Comparison of ENCODE assay signal across 8 cellular contexts in the genomic region with DNA sequence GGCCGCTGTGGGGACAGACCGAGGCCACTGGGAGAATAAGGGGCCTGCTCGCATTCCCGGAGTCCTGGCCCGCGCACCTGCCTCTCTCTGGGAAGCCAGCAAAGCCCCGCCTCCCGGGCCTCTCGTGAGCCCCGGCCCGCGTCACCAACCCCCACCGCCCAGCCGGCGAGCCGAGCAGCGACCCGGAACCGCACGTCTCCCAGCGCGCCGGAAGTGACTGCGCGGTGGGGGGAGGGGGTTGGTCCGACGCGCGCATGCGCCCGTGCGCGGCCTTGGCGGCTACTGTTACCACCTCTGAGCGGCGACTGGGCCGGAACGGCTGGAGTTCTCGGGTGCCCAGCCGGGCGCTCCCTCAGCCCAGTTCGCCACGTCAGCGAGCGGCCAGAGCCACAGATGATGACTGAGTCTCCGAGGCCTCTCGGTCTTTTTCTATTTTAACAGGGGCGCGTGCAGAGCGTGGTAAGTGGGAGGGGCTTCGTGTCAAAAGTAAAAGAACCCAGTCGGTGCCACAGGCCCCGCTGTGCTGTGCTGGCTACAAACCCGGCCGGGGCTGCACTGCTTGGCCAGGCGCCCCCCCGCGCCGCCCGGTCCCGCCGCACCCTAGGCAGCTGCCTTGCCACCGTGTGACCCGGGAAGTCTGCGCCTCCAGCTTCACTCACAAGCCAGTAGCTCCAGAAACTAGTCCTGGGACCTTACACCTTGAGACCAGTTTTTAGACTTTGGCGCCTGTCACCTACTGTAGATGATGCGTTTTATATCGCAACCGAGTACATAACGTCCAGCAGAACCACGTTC. TPM values are rescaled to one million over a fixed set of nuclear protein-coding genes. Genes with fewer than 3 reads are reported as not detected.
A peak's percentile ranks its signal among the peaks of the same experiment; 100 is the strongest.
DNase-seq lines count a peak whose midpoint lies in the region; ATAC-seq and TF ChIP-seq lines count a peak whose summit lies in the region.

A gene with protein sequence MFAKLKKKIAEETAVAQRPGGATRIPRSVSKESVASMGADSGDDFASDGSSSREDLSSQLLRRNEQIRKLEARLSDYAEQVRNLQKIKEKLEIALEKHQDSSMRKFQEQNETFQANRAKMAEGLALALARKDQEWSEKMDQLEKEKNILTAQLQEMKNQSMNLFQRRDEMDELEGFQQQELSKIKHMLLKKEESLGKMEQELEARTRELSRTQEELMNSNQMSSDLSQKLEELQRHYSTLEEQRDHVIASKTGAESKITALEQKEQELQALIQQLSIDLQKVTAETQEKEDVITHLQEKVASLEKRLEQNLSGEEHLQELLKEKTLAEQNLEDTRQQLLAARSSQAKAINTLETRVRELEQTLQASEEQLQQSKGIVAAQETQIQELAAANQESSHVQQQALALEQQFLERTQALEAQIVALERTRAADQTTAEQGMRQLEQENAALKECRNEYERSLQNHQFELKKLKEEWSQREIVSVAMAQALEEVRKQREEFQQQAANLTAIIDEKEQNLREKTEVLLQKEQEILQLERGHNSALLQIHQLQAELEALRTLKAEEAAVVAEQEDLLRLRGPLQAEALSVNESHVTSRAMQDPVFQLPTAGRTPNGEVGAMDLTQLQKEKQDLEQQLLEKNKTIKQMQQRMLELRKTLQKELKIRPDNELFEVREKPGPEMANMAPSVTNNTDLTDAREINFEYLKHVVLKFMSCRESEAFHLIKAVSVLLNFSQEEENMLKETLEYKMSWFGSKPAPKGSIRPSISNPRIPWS (minus strand): TSS at position 190 of the 795 bp plus-strand sequence. CDS start 2,372 bp downstream, outside the sequence.

- no peaks in the 10 kb centered on the region for H3K9me3 ChIP-seq in vagina

- no peaks in the 10 kb centered on the region for H3K27me3 ChIP-seq in rectal smooth muscle tissue (ENCODE audit: control insufficient read depth, insufficient read depth, low read length)
- no peaks in the 10 kb centered on the region for H3K27me3 ChIP-seq in vagina

- H3K9ac ChIP-seq in rectal smooth muscle tissue (ENCODE audit: low read length) = peak within 1 kb of the TSS; percentile 96

- peak in 1 of 2 donors; percentile 81 for TF ChIP-seq POLR2A in vagina (IDR thresholded peaks at IDR 0.05)

- H3K27ac ChIP-seq in rectal smooth muscle tissue (ENCODE audit: low read depth, low read length) = peak within 1 kb of the TSS; percentile 99
- H3K27ac ChIP-seq in vagina = peak within 1 kb of the TSS; percentile 90

- TF ChIP-seq CTCF in astrocyte of the cerebellum (IDR thresholded peaks at IDR 0.05; ENCODE audit: low read depth, low read length, missing control alignments) (no peak), vagina (IDR thresholded peaks at IDR 0.05) (no peak)

- H3K4me3 ChIP-seq in astrocyte of the cerebellum (ENCODE audit: low read depth, low read length) (peak within 1 kb of the TSS; percentile 94), rectal smooth muscle tissue (ENCODE audit: low read length) (peak within 1 kb of the TSS; percentile 96), vagina (peak within 1 kb of the TSS; percentile 56 to 86)

- H3K4me1 ChIP-seq in rectal smooth muscle tissue (ENCODE audit: control insufficient read depth, insufficient read depth, low read length) (peaks cover 7% of the 10 kb centered on the region), vagina (peaks cover 17% of the 10 kb centered on the region)

- DNase-seq in NCI-H2029 (lab: John Stamatoyannopoulos, UW) (peak; percentile 95), T-helper 9 cell (peak; percentile 92), astrocyte of the cerebellum (ENCODE audit: low read depth) (peak; percentile 78), hepatic stellate cell (ENCODE audit: low spot score) (peak; percentile 91), vagina (ENCODE audit: extremely low spot score in 2 of 2) (peak in 1 of 2 donors; percentile 93)

- intact Hi-C loops in vagina (cut with DNase I) = loop anchor here (10.0 kb wide), 1 partner anchor 204 kb away; a partner anchor contains a TSS

- H3K36me3 ChIP-seq in rectal smooth muscle tissue (ENCODE audit: control insufficient read depth, insufficient read depth, low read length) (peaks cover 2% of the 10 kb centered on the region), vagina (peaks cover 0 to 11% of the 10 kb centered on the region in 2 donors)

- in situ Hi-C loops in astrocyte of the cerebellum (cut with HindIII; ENCODE audit: low sequenced_read_pairs) = no loop called here

- peak; percentile 49 for ATAC-seq in GM18508 (IDR thresholded peaks at IDR 0.05; ENCODE audit: insufficient read depth, unreplicated experiment)
- peak; percentile 73 for ATAC-seq in HG02973 (IDR thresholded peaks at IDR 0.05; ENCODE audit: unreplicated experiment)

RNA-seq across cellular contexts. Expression of the gene that starts here (rescaled TPM):
- 14.7 TPM for total RNA-seq in vagina
